19 cellular contexts compared by ENCODE assay signal in genomic region chr2:85697716-85698115, GRCh38. TPM values are rescaled to one million over a fixed set of nuclear protein-coding genes. Genes with fewer than 3 reads are reported as not detected.
DNase-seq lines count a peak whose midpoint lies in the region; ATAC-seq lines count a peak whose summit lies in the region.
"Had no signal": no experiment of that assay in that cellular context is flagged by ENCODE, and none has a peak within 500 bp of the region (broad histone marks: within the 10 kb centered on the region; RNA-seq: fewer than 3 reads in every experiment).

No MANE protein-coding gene starts in this region.

- no peak for DNase-seq in activated naive CD8-positive, alpha-beta T cell treated with anti-CD3 and anti-CD28 coated beads, Interleukin-2, amount 10 ng/mL, durations not matched to agents 7 days and 5 days
- DNase-seq in activated naive CD8-positive, alpha-beta T cell treated with anti-CD3 and anti-CD28 coated beads for 36 hours: no peak
- DNase-seq in Jurkat, Clone E6-1 (ENCODE audit: low read depth, low spot score): no peak
- DNase-seq in immature natural killer cell: no peak
- DNase-seq in substantia nigra (lab: John Stamatoyannopoulos, UW): no peak
- DNase-seq in amniotic stem cell (lab: John Stamatoyannopoulos, UW): no peak
- no peak for DNase-seq in cortex of kidney (lab: John Stamatoyannopoulos, UW)
- DNase-seq: DMS79, KG1, NCI-H1092, NCI-H146, NCI-H2081, NCI-H510A treated with DMSO at 0.1 percent for 48 hours, NCI-H82, Peyer's patch had no signal

- H3K27ac ChIP-seq in substantia nigra (ENCODE audit: low read depth, low read length, poor library complexity, severe bottlenecking): peak overlapping the region; percentile 43

- POLR2A ChIA-PET in activated naive CD8-positive, alpha-beta T cell treated with anti-CD3 and anti-CD28 coated beads, Interleukin-2, amount 10 ng/mL, durations not matched to agents 7 days and 5 days (lab: Charles Lee): interaction anchor here (2.3 kb wide), 1 partner anchor 16 kb away, joined by 8 read pairs; no protein-coding TSS in a partner anchor

- peak overlapping the region; percentile 13 for H3K4me3 ChIP-seq in Jurkat, Clone E6-1 (ENCODE audit: low read length)
- H3K4me3 ChIP-seq: HAP-1, Peyer's patch had no signal

- H3K4me3 Mint-ChIP-seq in activated naive CD8-positive, alpha-beta T cell treated with anti-CD3 and anti-CD28 coated beads, Interleukin-2, amount 10 ng/mL, durations not matched to agents 7 days and 5 days: no peak overlapping the region
- H3K4me3 Mint-ChIP-seq in activated naive CD8-positive, alpha-beta T cell treated with anti-CD3 and anti-CD28 coated beads for 36 hours: no peak overlapping the region
- peak overlapping the region; percentile 97 to 99 (median 99) for H3K4me3 Mint-ChIP-seq in immature natural killer cell
- H3K4me3 Mint-ChIP-seq: CD4-positive, CD25-positive, alpha-beta regulatory T cell had no signal

- H3K27ac Mint-ChIP-seq in activated naive CD8-positive, alpha-beta T cell treated with anti-CD3 and anti-CD28 coated beads, Interleukin-2, amount 10 ng/mL, durations not matched to agents 7 days and 5 days: peak overlapping the region; percentile 11
- H3K27ac Mint-ChIP-seq in activated naive CD8-positive, alpha-beta T cell treated with anti-CD3 and anti-CD28 coated beads for 36 hours: no peak overlapping the region
- peak overlapping the region; percentile 89 to 99 (median 98) for H3K27ac Mint-ChIP-seq in immature natural killer cell

- no peak for ATAC-seq in activated naive CD8-positive, alpha-beta T cell treated with anti-CD3 and anti-CD28 coated beads, Interleukin-2, amount 10 ng/mL, durations not matched to agents 7 days and 5 days (ENCODE audit: low read depth)
- ATAC-seq in GM19463 (IDR thresholded peaks at IDR 0.05; ENCODE audit: unreplicated experiment): no peak

- no peaks in the 10 kb centered on the region for H3K36me3 Mint-ChIP-seq in activated naive CD8-positive, alpha-beta T cell treated with anti-CD3 and anti-CD28 coated beads, Interleukin-2, amount 10 ng/mL, durations not matched to agents 7 days and 5 days
- no peaks in the 10 kb centered on the region for H3K36me3 Mint-ChIP-seq in activated naive CD8-positive, alpha-beta T cell treated with anti-CD3 and anti-CD28 coated beads for 36 hours
- peaks cover 48 to 58% (median 52%) of the 10 kb centered on the region in 3 donors for H3K36me3 Mint-ChIP-seq in immature natural killer cell
- H3K36me3 Mint-ChIP-seq: CD4-positive, CD25-positive, alpha-beta regulatory T cell had no signal

- no peaks in the 10 kb centered on the region for H3K9me3 Mint-ChIP-seq in activated naive CD8-positive, alpha-beta T cell treated with anti-CD3 and anti-CD28 coated beads, Interleukin-2, amount 10 ng/mL, durations not matched to agents 7 days and 5 days
- no peaks in the 10 kb centered on the region for H3K9me3 Mint-ChIP-seq in activated naive CD8-positive, alpha-beta T cell treated with anti-CD3 and anti-CD28 coated beads for 36 hours
- no peaks in the 10 kb centered on the region for H3K9me3 Mint-ChIP-seq in immature natural killer cell
- H3K9me3 Mint-ChIP-seq: CD4-positive, CD25-positive, alpha-beta regulatory T cell had no signal

- H3K27me3 Mint-ChIP-seq in activated naive CD8-positive, alpha-beta T cell treated with anti-CD3 and anti-CD28 coated beads, Interleukin-2, amount 10 ng/mL, durations not matched to agents 7 days and 5 days: peaks cover 2% of the 10 kb centered on the region
- peaks cover 4% of the 10 kb centered on the region for H3K27me3 Mint-ChIP-seq in activated naive CD8-positive, alpha-beta T cell treated with anti-CD3 and anti-CD28 coated beads for 36 hours
- peaks cover 6 to 46% (median 35%) of the 10 kb centered on the region in 3 donors for H3K27me3 Mint-ChIP-seq in immature natural killer cell (ENCODE audit: low read depth in 3 of 3)
- H3K27me3 Mint-ChIP-seq: CD4-positive, CD25-positive, alpha-beta regulatory T cell had no signal

- peaks cover 18% of the 10 kb centered on the region for H3K4me1 Mint-ChIP-seq in activated naive CD8-positive, alpha-beta T cell treated with anti-CD3 and anti-CD28 coated beads, Interleukin-2, amount 10 ng/mL, durations not matched to agents 7 days and 5 days
- peaks cover 12% of the 10 kb centered on the region for H3K4me1 Mint-ChIP-seq in activated naive CD8-positive, alpha-beta T cell treated with anti-CD3 and anti-CD28 coated beads for 36 hours
- peaks cover 77 to 82% of the 10 kb centered on the region in 2 donors for H3K4me1 Mint-ChIP-seq in immature natural killer cell

RNA-seq across cellular contexts. Expression of gene GNLY, which starts 3.6 kb away (rescaled TPM):
- 10 to 100 TPM; 22.0 to 27.5 TPM for total RNA-seq in activated naive CD8-positive, alpha-beta T cell treated with anti-CD3 and anti-CD28 coated beads, Interleukin-2, amount 10 ng/mL, durations not matched to agents 7 days and 5 days
- total RNA-seq in activated naive CD8-positive, alpha-beta T cell treated with anti-CD3 and anti-CD28 coated beads for 36 hours: 1 to 10 TPM; 1.5 to 2.1 TPM
- not detected for polyA plus RNA-seq in Jurkat, Clone E6-1 (2012; ENCODE audit: insufficient read depth, insufficient read length)
- over 10,000 TPM; 13,165 to 20,506 (median 19,340) TPM for polyA plus RNA-seq in immature natural killer cell
- total RNA-seq: M059J had no signal

RNA-seq across cellular contexts. Expression of gene SFTPB, which starts 29.7 kb away (rescaled TPM):
- total RNA-seq in activated naive CD8-positive, alpha-beta T cell treated with anti-CD3 and anti-CD28 coated beads, Interleukin-2, amount 10 ng/mL, durations not matched to agents 7 days and 5 days: not detected
- not detected for total RNA-seq in activated naive CD8-positive, alpha-beta T cell treated with anti-CD3 and anti-CD28 coated beads for 36 hours
- polyA plus RNA-seq in Jurkat, Clone E6-1 (2012; ENCODE audit: insufficient read depth, insufficient read length): not detected
- not detected for polyA plus RNA-seq in immature natural killer cell
- total RNA-seq: CD4-positive, CD25-positive, alpha-beta regulatory T cell; M059J had no signal
- polyA plus RNA-seq: CD4-positive, CD25-positive, alpha-beta regulatory T cell had no signal

RNA-seq across cellular contexts. Expression of gene ATOH8, which starts 56.1 kb away (rescaled TPM):
- not detected for total RNA-seq in activated naive CD8-positive, alpha-beta T cell treated with anti-CD3 and anti-CD28 coated beads, Interleukin-2, amount 10 ng/mL, durations not matched to agents 7 days and 5 days
- not detected for total RNA-seq in activated naive CD8-positive, alpha-beta T cell treated with anti-CD3 and anti-CD28 coated beads for 36 hours
- polyA plus RNA-seq in Jurkat, Clone E6-1 (2012; ENCODE audit: insufficient read depth, insufficient read length): not detected
- not detected for polyA plus RNA-seq in immature natural killer cell
- total RNA-seq: CD4-positive, CD25-positive, alpha-beta regulatory T cell had no signal
- polyA plus RNA-seq: CD4-positive, CD25-positive, alpha-beta regulatory T cell had no signal

Comparison
In these comparisons a context has a peak if more than half of its experiments do, and no peak if none do; other contexts are left out.
1. RNA of gene GNLY, which starts 3.6 kb away (total RNA-seq): 22.0 to 27.5 TPM in activated naive CD8-positive, alpha-beta T cell treated with anti-CD3 and anti-CD28 coated beads, Interleukin-2, amount 10 ng/mL, durations not matched to agents 7 days and 5 days; 1.5 to 2.1 TPM in activated naive CD8-positive, alpha-beta T cell treated with anti-CD3 and anti-CD28 coated beads for 36 hours; every median in the first group is over 4 times any median in the second.
2. H3K4me3 Mint-ChIP-seq: peak in immature natural killer cell (5 of 5); none in activated naive CD8-positive, alpha-beta T cell treated with anti-CD3 and anti-CD28 coated beads, Interleukin-2, amount 10 ng/mL, durations not matched to agents 7 days and 5 days (single experiment) and activated naive CD8-positive, alpha-beta T cell treated with anti-CD3 and anti-CD28 coated beads for 36 hours (single experiment).